Comparison of ENCODE assay signal across 8 cellular contexts in genomic region chr1:228082260-228082974, GRCh38. TPM values are rescaled to one million over a fixed set of nuclear protein-coding genes. Genes with fewer than 3 reads are reported as not detected.
DNase-seq lines count a peak whose midpoint lies in the region; ATAC-seq and TF ChIP-seq lines count a peak whose summit lies in the region.

ARF1 (plus strand) TSS chr1:228082708; CDS start chr1:228097115, 14,407 bp downstream.

- peak within 1 kb of the TSS; percentile 92 for H3K4me2 ChIP-seq in DOHH2 (ENCODE audit: low read length)
- H3K4me2 ChIP-seq in fibroblast of lung (ENCODE audit: extremely low read depth, insufficient read depth, low read length): peak within 1 kb of the TSS; percentile 94

- DNase-seq in GOT3 (lab: John Stamatoyannopoulos, UW) (peak; percentile 98), LNCaP clone FGC (ENCODE audit: low read depth) (peak; percentile 59), RPMI8226 (peak; percentile 98), fibroblast of lung (ENCODE audit: low read depth in 2 of 2) (peak; percentile 87 to 92), natural killer cell (peak; percentile 94)
- DNase-seq in activated T-helper 1 cell treated with anti-CD3 and anti-CD28 coated beads, Interleukin-2, amount 50 U/mL, for 16 hours (ENCODE audit: low read depth in 1 of 2, low spot score in 1 of 2): peak; percentile 81 to 94
- DNase-seq in stimulated activated naive CD4-positive, alpha-beta T cell (lab: John Stamatoyannopoulos, UW): peak; percentile 88 to 96 (median 91)

- H3K79me2 ChIP-seq in DOHH2 (ENCODE audit: control insufficient read depth, low read length): peaks cover 80% of the 10 kb centered on the region
- H3K79me2 ChIP-seq in fibroblast of lung (ENCODE audit: control insufficient read depth, insufficient read depth, low read length): peaks cover 65% of the 10 kb centered on the region

- H4K20me1 ChIP-seq in DOHH2 (ENCODE audit: control insufficient read depth, insufficient read depth, low read depth, low read length) (peaks cover 43% of the 10 kb centered on the region), fibroblast of lung (ENCODE audit: control insufficient read depth, extremely low read depth, insufficient read depth, low read length) (peaks cover 11% of the 10 kb centered on the region)

- no peaks in the 10 kb centered on the region for H3K36me3 Mint-ChIP-seq in natural killer cell

- peak within 1 kb of the TSS; percentile 59 for H3K27ac ChIP-seq in DOHH2 (ENCODE audit: low read depth, low read length)
- H3K27ac ChIP-seq in fibroblast of lung (ENCODE audit: insufficient read depth, low read length): peak within 1 kb of the TSS; percentile 96

- H2AFZ ChIP-seq in fibroblast of lung (ENCODE audit: low read length): peak within 1 kb of the TSS; percentile 67

- peaks cover 39 to 64% of the 10 kb centered on the region in 2 donors for H3K4me1 Mint-ChIP-seq in natural killer cell

- peak; percentile 87 to 99 (median 91) for ATAC-seq in natural killer cell

- H3K27me3 ChIP-seq in DOHH2 (ENCODE audit: control insufficient read depth, low read length): no peaks in the 10 kb centered on the region; the same call in 1 of the 2 replicates
- no peaks in the 10 kb centered on the region for H3K27me3 ChIP-seq in fibroblast of lung (ENCODE audit: control insufficient read depth, insufficient read depth, low read length)

- H3K36me3 ChIP-seq in DOHH2 (ENCODE audit: control insufficient read depth, low read length) (peaks cover 52% of the 10 kb centered on the region), fibroblast of lung (ENCODE audit: control insufficient read depth, insufficient read depth, low read length) (peaks cover 1% of the 10 kb centered on the region)

- peak within 1 kb of the TSS; percentile 95 for H3K4me3 ChIP-seq in DOHH2 (ENCODE audit: low read length)
- H3K4me3 ChIP-seq in LNCaP clone FGC (ENCODE audit: low read depth, low read length): peak within 1 kb of the TSS; percentile 97
- peak within 1 kb of the TSS; percentile 77 to 99 (median 98) for H3K4me3 ChIP-seq in fibroblast of lung (replicated peaks in 1 of 4; ENCODE audit: control extremely low read depth in 1 of 4, insufficient read depth in 1 of 4, low read depth in 3 of 4, low read length in 4 of 4)

- H3K4me3 Mint-ChIP-seq in natural killer cell: peak within 1 kb of the TSS; percentile 92

- peak within 1 kb of the TSS; percentile 99 for H3K9ac ChIP-seq in fibroblast of lung (ENCODE audit: insufficient read depth, low read length)

- H3K27me3 Mint-ChIP-seq in natural killer cell (ENCODE audit: low read depth in 2 of 2): no peaks in the 10 kb centered on the region

- intact Hi-C loops in natural killer cell (cut with micrococcal nuclease): loop anchor here (2.0 to 5.0 kb wide), 2 partner anchors 20 to 85 kb away; partner anchors contain the start of genes C1orf35 and IBA57

- no peak for TF ChIP-seq CTCF in DOHH2 (IDR thresholded peaks at IDR 0.05; ENCODE audit: low read depth, low read length, poor library complexity, severe bottlenecking)
- no peak for TF ChIP-seq CTCF in LNCaP clone FGC (IDR thresholded peaks at IDR 0.05; ENCODE audit: control insufficient read depth, extremely low read depth, insufficient read depth)
- TF ChIP-seq CTCF in fibroblast of lung (conservative IDR thresholded peaks at IDR 0.05 in 1 of 2, IDR thresholded peaks at IDR 0.05 in 1 of 2; ENCODE audit: low read depth in 1 of 2, low read length in 2 of 2): no peak
- no peak for TF ChIP-seq CTCF in natural killer cell (IDR thresholded peaks at IDR 0.05)

- H3K4me1 ChIP-seq in DOHH2 (ENCODE audit: control insufficient read depth, low read length) (peaks cover 28% of the 10 kb centered on the region), fibroblast of lung (ENCODE audit: control insufficient read depth, extremely low read depth, insufficient read depth, low read length) (peaks cover 14% of the 10 kb centered on the region)

- H3K9me2 ChIP-seq in DOHH2 (replicated peaks; ENCODE audit: control insufficient read depth, low read length): no peaks in the 10 kb centered on the region

- no peaks in the 10 kb centered on the region for H3K9me3 Mint-ChIP-seq in natural killer cell

- peak within 1 kb of the TSS; percentile 93 to 94 for H3K27ac Mint-ChIP-seq in natural killer cell

- H3K9me3 ChIP-seq in DOHH2 (ENCODE audit: control insufficient read depth, insufficient read depth, low read length) (no peaks in the 10 kb centered on the region), fibroblast of lung (ENCODE audit: control insufficient read depth, insufficient read depth, low read depth, low read length) (no peaks in the 10 kb centered on the region)

- H3F3A ChIP-seq in DOHH2 (ENCODE audit: control insufficient read depth, insufficient read depth): 0 out of 2 replicates have a peak, but pooled peaks cover 4% of the 10 kb centered on the region

RNA-seq across cellular contexts. Expression of gene ARF1, which starts in this region (rescaled TPM):
- total RNA-seq in fibroblast of lung (195 and 261 TPM in 2 replicates), natural killer cell (100 to 1,000 TPM; 368 to 427 (median 424) TPM)
- polyA plus RNA-seq in fibroblast of lung: 546 and 642 TPM in 2 replicates
- 456 and 567 TPM in 2 replicates for polyA plus RNA-seq in fibroblast of lung (2012)
- 684 and 840 TPM in 2 replicates for polyA minus RNA-seq in fibroblast of lung (ENCODE audit: low replicate concordance)

Comparison
In these comparisons a context has a peak if more than half of its experiments do, and no peak if none do; other contexts are left out.
1. Peak in every context shown above with its lines: DNase-seq, ATAC-seq, H3K4me3 ChIP-seq and H3K27ac ChIP-seq.